ENCODE assay signal across 29 cellular contexts in genomic region chr11:19954899-19955298, GRCh38.
DNase-seq lines count a peak whose midpoint lies in the region; ATAC-seq, FAIRE-seq and TF ChIP-seq lines count a peak whose summit lies in the region.
"Had no signal": no experiment of that assay in that cellular context is flagged by ENCODE, and none has a peak within 500 bp of the region (broad histone marks: within the 10 kb centered on the region; RNA-seq: fewer than 3 reads in every experiment).

No MANE protein-coding gene starts in this region.

- ATAC-seq in GM21381 (IDR thresholded peaks at IDR 0.05; ENCODE audit: unreplicated experiment) = no peak
- no peak for ATAC-seq in CD8-positive, alpha-beta T cell
- ATAC-seq: activated CD8-positive, alpha-beta T cell treated with anti-CD3 and anti-CD28 coated beads for 36 hours; activated naive CD4-positive, alpha-beta T cell treated with anti-CD3 and anti-CD28 coated beads, Interleukin-2, amount 50 U/mL, for 72 hours had no signal

- H3K27me3 ChIP-seq in GM23248 (replicated peaks; ENCODE audit: insufficient read depth) (no peaks in the 10 kb centered on the region), bronchial epithelial cell (ENCODE audit: control insufficient read depth, insufficient read depth, low read length) (no peaks in the 10 kb centered on the region)
- H3K27me3 ChIP-seq in CD8-positive, alpha-beta T cell (ENCODE audit: insufficient read depth, low read length) = no peaks in the 10 kb centered on the region
- H3K27me3 ChIP-seq: pancreas, suprapubic skin had no signal

- no peak overlapping the region for H3K27ac Mint-ChIP-seq in CD8-positive, alpha-beta T cell
- H3K27ac Mint-ChIP-seq: activated CD8-positive, alpha-beta T cell treated with anti-CD3 and anti-CD28 coated beads for 36 hours; activated naive CD4-positive, alpha-beta T cell treated with anti-CD3 and anti-CD28 coated beads, Interleukin-2, amount 50 U/mL, for 72 hours; CD4-positive, CD25-positive, alpha-beta regulatory T cell; dendritic cell treated with granulocyte-macrophage colony-stimulating factor and Interleukin-4, amounts not matched to agents 40 ng/mL and 50 ng/mL, for 4 days; T-helper 1 cell treated with Interleukin-12 subunit alpha and Interleukin-12 subunit beta and Interleukin-4 antibody, amounts not matched to agents 30 μg/mL and 1 μg/mL, for 36 hours had no signal

- in situ Hi-C loops in GM23248 (cut with MboI) = no loop called here

- DNase-seq in AG10803 (ENCODE audit: low read depth) = peak; percentile 43
- DNase-seq in GM23248 = peak; percentile 53
- peak; percentile 34 for DNase-seq in bronchial epithelial cell (ENCODE audit: low read depth)
- peak; percentile 28 for DNase-seq in kidney tubule cell (ENCODE audit: low spot score)
- DNase-seq in CD8-positive, alpha-beta T cell = no peak
- DNase-seq in putamen (ENCODE audit: low spot score) = no peak
- no peak for DNase-seq in C1 segment of cervical spinal cord (lab: John Stamatoyannopoulos, UW)
- DNase-seq: activated CD4-positive, alpha-beta T cell treated with anti-CD3 and anti-CD28 coated beads for 1 hour; activated CD8-positive, alpha-beta T cell treated with anti-CD3 and anti-CD28 coated beads for 36 hours; CD4-positive, CD25-positive, alpha-beta regulatory T cell; central memory CD4-positive, alpha-beta T cell; glutamatergic neuron; IMR-90; NCI-H1105 treated with DMSO at 0.1 percent for 48 hours; NCI-H1930; NCI-H345; NCI-H774; RPMI8226; stimulated activated naive CD4-positive, alpha-beta T cell had no signal

- H3K79me2 ChIP-seq in GM23248 (ENCODE audit: insufficient read depth) = peaks cover 68% of the 10 kb centered on the region

- CTCF ChIA-PET in CD8-positive, alpha-beta T cell (lab: Charles Lee) = no interaction called here

- intact Hi-C loops in CD8-positive, alpha-beta T cell (cut with DNase I, micrococcal nuclease) = loop anchor here (5.0 to 10.0 kb wide), 3 partner anchors 177 to 400 kb away; no protein-coding TSS in a partner anchor

- H3K4me1 Mint-ChIP-seq in CD8-positive, alpha-beta T cell (ENCODE audit: low read depth) = peaks cover 4% of the 10 kb centered on the region

- FAIRE-seq in bronchial epithelial cell (lab: Jason Lieb, UNC) = no peak
- FAIRE-seq: H1, keratinocyte, pancreas, TTC549, urothelium cell line had no signal

- no peak overlapping the region for H3K4me3 ChIP-seq in AG10803 (ENCODE audit: low read length)
- H3K4me3 ChIP-seq in GM23248 = no peak overlapping the region
- H3K4me3 ChIP-seq in bronchial epithelial cell (ENCODE audit: low read depth, low read length) = no peak overlapping the region
- no peak overlapping the region for H3K4me3 ChIP-seq in CD8-positive, alpha-beta T cell (ENCODE audit: low read depth, low read length)
- H3K4me3 ChIP-seq: pancreas, suprapubic skin had no signal

- no peaks in the 10 kb centered on the region for H3K36me3 Mint-ChIP-seq in CD8-positive, alpha-beta T cell
- H3K36me3 Mint-ChIP-seq: activated naive CD4-positive, alpha-beta T cell treated with anti-CD3 and anti-CD28 coated beads, Interleukin-2, amount 50 U/mL, for 72 hours; CD4-positive, CD25-positive, alpha-beta regulatory T cell had no signal

- POLR2A ChIA-PET in CD8-positive, alpha-beta T cell (lab: Charles Lee) = no interaction called here

- H3K9ac ChIP-seq in GM23248 = no peak overlapping the region

- peaks cover 7% of the 10 kb centered on the region for H3K27me3 Mint-ChIP-seq in CD8-positive, alpha-beta T cell (ENCODE audit: low read depth)

- H3K4me2 ChIP-seq in GM23248 (ENCODE audit: unreplicated experiment) = no peak overlapping the region

- H3K4me1 ChIP-seq in GM23248 (ENCODE audit: insufficient read depth) = peaks cover 14% of the 10 kb centered on the region
- H3K4me1 ChIP-seq in CD8-positive, alpha-beta T cell (ENCODE audit: insufficient read depth, low read length) = no peaks in the 10 kb centered on the region

- no peak overlapping the region for H2AFZ ChIP-seq in GM23248

- H4K20me1 ChIP-seq in GM23248 (ENCODE audit: insufficient read depth) = no peaks in the 10 kb centered on the region

- TF ChIP-seq CTCF in AG10803 (conservative IDR thresholded peaks at IDR 0.05; ENCODE audit: low read length) = no peak
- no peak for TF ChIP-seq CTCF in bronchial epithelial cell (IDR thresholded peaks at IDR 0.05; ENCODE audit: insufficient read depth, low read length, severe bottlenecking)
- no peak for TF ChIP-seq CTCF in CD8-positive, alpha-beta T cell (IDR thresholded peaks at IDR 0.05)

- H3K9me2 ChIP-seq in GM23248 (ENCODE audit: insufficient read depth) = no peaks in the 10 kb centered on the region

- H3K27ac ChIP-seq in GM23248 = no peak overlapping the region
- no peak overlapping the region for H3K27ac ChIP-seq in CD8-positive, alpha-beta T cell (ENCODE audit: low read depth, low read length)
- H3K27ac ChIP-seq: suprapubic skin had no signal

- no peaks in the 10 kb centered on the region for H3K9me3 ChIP-seq in GM23248 (ENCODE audit: low read depth)
- H3K9me3 ChIP-seq in CD8-positive, alpha-beta T cell (ENCODE audit: low read length) = no peaks in the 10 kb centered on the region
- H3K9me3 ChIP-seq: pancreas, suprapubic skin had no signal

- no peak overlapping the region for H3K4me3 Mint-ChIP-seq in CD8-positive, alpha-beta T cell
- H3K4me3 Mint-ChIP-seq: activated CD8-positive, alpha-beta T cell treated with anti-CD3 and anti-CD28 coated beads for 36 hours; CD4-positive, CD25-positive, alpha-beta regulatory T cell; dendritic cell treated with granulocyte-macrophage colony-stimulating factor and Interleukin-4, amounts not matched to agents 40 ng/mL and 50 ng/mL, for 4 days; T-helper 1 cell treated with Interleukin-12 subunit alpha and Interleukin-12 subunit beta and Interleukin-4 antibody, amounts not matched to agents 30 μg/mL and 1 μg/mL, for 36 hours had no signal

- no peaks in the 10 kb centered on the region for H3K9me3 Mint-ChIP-seq in CD8-positive, alpha-beta T cell
- H3K9me3 Mint-ChIP-seq: activated CD8-positive, alpha-beta T cell treated with anti-CD3 and anti-CD28 coated beads for 36 hours; activated naive CD4-positive, alpha-beta T cell treated with anti-CD3 and anti-CD28 coated beads, Interleukin-2, amount 50 U/mL, for 72 hours; dendritic cell treated with granulocyte-macrophage colony-stimulating factor and Interleukin-4, amounts not matched to agents 40 ng/mL and 50 ng/mL, for 4 days; T-helper 1 cell treated with Interleukin-12 subunit alpha and Interleukin-12 subunit beta and Interleukin-4 antibody, amounts not matched to agents 30 μg/mL and 1 μg/mL, for 36 hours had no signal

- H3F3A ChIP-seq in GM23248 (ENCODE audit: insufficient read depth) = peaks cover 24% of the 10 kb centered on the region

- H3K36me3 ChIP-seq in GM23248 (ENCODE audit: low read depth) (no peaks in the 10 kb centered on the region; the same call in 1 of the 2 replicates), bronchial epithelial cell (ENCODE audit: control insufficient read depth, insufficient read depth, low read length) (no peaks in the 10 kb centered on the region)
- H3K36me3 ChIP-seq in CD8-positive, alpha-beta T cell (ENCODE audit: insufficient read depth, low read length) = no peaks in the 10 kb centered on the region
- H3K36me3 ChIP-seq: pancreas, suprapubic skin had no signal

Comparison
In these comparisons a context has a peak if more than half of its experiments do, and no peak if none do; other contexts are left out.
1. DNase-seq: peak in AG10803 (single experiment), GM23248 (single experiment), bronchial epithelial cell (single experiment) and kidney tubule cell (single experiment); none in CD8-positive, alpha-beta T cell (0 of 7), putamen (single experiment) and C1 segment of cervical spinal cord (0 of 14).